1 cellular context compared by ENCODE assay signal in the genomic region with DNA sequence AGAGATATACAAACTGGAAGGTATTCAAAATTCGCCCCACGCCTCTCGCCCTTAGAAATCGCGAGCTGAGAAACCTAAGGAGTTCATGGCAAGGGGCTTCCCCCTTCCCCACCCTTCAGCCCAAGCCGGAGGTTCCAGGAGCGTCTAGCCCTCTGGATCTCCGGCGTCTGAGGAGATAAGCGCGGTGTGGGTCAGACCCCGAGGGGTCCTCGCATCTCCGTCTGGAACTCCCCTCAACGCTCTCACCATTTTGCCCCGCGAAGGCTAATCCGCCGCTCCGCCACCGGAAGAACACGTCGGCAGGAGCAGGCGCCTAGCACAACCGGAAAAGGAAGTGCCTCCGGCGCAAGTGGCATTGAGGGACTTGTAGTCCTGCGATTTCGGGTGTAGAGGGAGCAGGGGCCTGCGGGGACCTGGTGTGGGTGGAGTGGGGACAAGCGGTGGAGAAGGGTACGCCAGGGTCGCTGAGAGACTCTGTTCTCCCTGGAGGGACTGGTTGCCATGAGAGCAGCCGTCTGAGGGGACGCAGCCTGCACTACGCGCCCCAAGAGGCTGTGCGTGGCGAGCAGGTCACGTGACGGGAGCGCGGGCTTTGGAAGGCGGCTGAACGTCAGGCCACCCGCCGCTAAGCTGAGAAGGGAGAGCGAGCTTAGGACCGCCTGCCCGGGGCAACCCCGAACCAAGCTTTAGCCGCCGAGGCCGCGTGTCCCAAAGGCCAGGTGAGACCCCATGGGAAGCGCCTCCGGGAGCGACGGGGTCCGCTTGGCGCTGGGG.
TF ChIP-seq lines count a peak whose summit lies in the region.

A gene with protein sequence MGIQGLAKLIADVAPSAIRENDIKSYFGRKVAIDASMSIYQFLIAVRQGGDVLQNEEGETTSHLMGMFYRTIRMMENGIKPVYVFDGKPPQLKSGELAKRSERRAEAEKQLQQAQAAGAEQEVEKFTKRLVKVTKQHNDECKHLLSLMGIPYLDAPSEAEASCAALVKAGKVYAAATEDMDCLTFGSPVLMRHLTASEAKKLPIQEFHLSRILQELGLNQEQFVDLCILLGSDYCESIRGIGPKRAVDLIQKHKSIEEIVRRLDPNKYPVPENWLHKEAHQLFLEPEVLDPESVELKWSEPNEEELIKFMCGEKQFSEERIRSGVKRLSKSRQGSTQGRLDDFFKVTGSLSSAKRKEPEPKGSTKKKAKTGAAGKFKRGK (plus strand): TSS at position 602 of the 774 bp plus-strand sequence. CDS start 2,451 bp downstream, outside the sequence.
A gene (minus strand): TSS at position 290 of the 774 bp plus-strand sequence. CDS start 41 bp downstream, at position 249.

TF ChIP-seq in HepG2, 621 proteins besides CTCF, POLR2A, EP300 and RAD21 (continued from another document and continues in another):
- TF ChIP-seq, protein P1, sequence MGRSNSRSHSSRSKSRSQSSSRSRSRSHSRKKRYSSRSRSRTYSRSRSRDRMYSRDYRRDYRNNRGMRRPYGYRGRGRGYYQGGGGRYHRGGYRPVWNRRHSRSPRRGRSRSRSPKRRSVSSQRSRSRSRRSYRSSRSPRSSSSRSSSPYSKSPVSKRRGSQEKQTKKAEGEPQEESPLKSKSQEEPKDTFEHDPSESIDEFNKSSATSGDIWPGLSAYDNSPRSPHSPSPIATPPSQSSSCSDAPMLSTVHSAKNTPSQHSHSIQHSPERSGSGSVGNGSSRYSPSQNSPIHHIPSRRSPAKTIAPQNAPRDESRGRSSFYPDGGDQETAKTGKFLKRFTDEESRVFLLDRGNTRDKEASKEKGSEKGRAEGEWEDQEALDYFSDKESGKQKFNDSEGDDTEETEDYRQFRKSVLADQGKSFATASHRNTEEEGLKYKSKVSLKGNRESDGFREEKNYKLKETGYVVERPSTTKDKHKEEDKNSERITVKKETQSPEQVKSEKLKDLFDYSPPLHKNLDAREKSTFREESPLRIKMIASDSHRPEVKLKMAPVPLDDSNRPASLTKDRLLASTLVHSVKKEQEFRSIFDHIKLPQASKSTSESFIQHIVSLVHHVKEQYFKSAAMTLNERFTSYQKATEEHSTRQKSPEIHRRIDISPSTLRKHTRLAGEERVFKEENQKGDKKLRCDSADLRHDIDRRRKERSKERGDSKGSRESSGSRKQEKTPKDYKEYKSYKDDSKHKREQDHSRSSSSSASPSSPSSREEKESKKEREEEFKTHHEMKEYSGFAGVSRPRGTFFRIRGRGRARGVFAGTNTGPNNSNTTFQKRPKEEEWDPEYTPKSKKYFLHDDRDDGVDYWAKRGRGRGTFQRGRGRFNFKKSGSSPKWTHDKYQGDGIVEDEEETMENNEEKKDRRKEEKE (IDR thresholded peaks at IDR 0.05), result no peak
- TF ChIP-seq, protein P2, sequence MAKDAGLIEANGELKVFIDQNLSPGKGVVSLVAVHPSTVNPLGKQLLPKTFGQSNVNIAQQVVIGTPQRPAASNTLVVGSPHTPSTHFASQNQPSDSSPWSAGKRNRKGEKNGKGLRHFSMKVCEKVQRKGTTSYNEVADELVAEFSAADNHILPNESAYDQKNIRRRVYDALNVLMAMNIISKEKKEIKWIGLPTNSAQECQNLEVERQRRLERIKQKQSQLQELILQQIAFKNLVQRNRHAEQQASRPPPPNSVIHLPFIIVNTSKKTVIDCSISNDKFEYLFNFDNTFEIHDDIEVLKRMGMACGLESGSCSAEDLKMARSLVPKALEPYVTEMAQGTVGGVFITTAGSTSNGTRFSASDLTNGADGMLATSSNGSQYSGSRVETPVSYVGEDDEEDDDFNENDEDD (CRISPR knock-in tag; IDR thresholded peaks at IDR 0.05; ENCODE audit: borderline replicate concordance), result peak; percentile 99
- TF ChIP-seq TBX3 (IDR thresholded peaks at IDR 0.05; ENCODE audit: borderline replicate concordance) (peak; percentile 32), KDM1A (CRISPR knock-in tag; IDR thresholded peaks at IDR 0.05) (no peak), ZFP62 (CRISPR knock-in tag; IDR thresholded peaks at IDR 0.05) (peak; percentile 22; the same call in 1 of the 2 replicates), ELF1 (CRISPR knock-in tag; IDR thresholded peaks at IDR 0.05) (peak; percentile 97), GTF3A (CRISPR knock-in tag; conservative IDR thresholded peaks at IDR 0.05) (0 out of 2 replicates have a peak, but pooled peaks have one; percentile 48), MED13 (CRISPR knock-in tag; IDR thresholded peaks at IDR 0.05) (peak; percentile 53; the same call in 1 of the 2 replicates), NCOA2 (CRISPR knock-in tag; IDR thresholded peaks at IDR 0.05) (peak; percentile 40), ZNF720 (CRISPR knock-in tag; IDR thresholded peaks at IDR 0.05) (no peak), ZFP36L2 (CRISPR knock-in tag; IDR thresholded peaks at IDR 0.05) (no peak; the same call in 1 of the 2 replicates), KAT7 (CRISPR knock-in tag; IDR thresholded peaks at IDR 0.05; ENCODE audit: borderline replicate concordance) (peak; percentile 58), ZNF205 (CRISPR knock-in tag; IDR thresholded peaks at IDR 0.05) (peak; percentile 41; the same call in 1 of the 2 replicates), TCF12 (IDR thresholded peaks at IDR 0.05) (no peak), TCF12 (CRISPR knock-in tag; IDR thresholded peaks at IDR 0.05) (0 out of 2 replicates have a peak, but pooled peaks have one; percentile 71), KLF9 (CRISPR knock-in tag; IDR thresholded peaks at IDR 0.05; ENCODE audit: low read depth) (0 out of 2 replicates have a peak, but pooled peaks have one; percentile 40), FIP1L1 (IDR thresholded peaks at IDR 0.05; ENCODE audit: borderline replicate concordance, insufficient read depth, low read depth, low read length) (0 out of 2 replicates have a peak, but pooled peaks have one; percentile 72), ZNF207 (IDR thresholded peaks at IDR 0.05; ENCODE audit: borderline replicate concordance) (peak; percentile 71; the same call in 1 of the 2 replicates), THAP11 (CRISPR knock-in tag; IDR thresholded peaks at IDR 0.05) (peak; percentile 99), RAD51 (IDR thresholded peaks at IDR 0.05; ENCODE audit: borderline replicate concordance) (peak; percentile 98), MXD4 (CRISPR knock-in tag; IDR thresholded peaks at IDR 0.05) (peak; percentile 89; the same call in 1 of the 2 replicates), ZSCAN25 (CRISPR knock-in tag; IDR thresholded peaks at IDR 0.05) (0 out of 2 replicates have a peak, but pooled peaks have one; percentile 17), BRD4 (CRISPR knock-in tag; IDR thresholded peaks at IDR 0.05) (peak; percentile 87; the same call in 1 of the 2 replicates), SMYD3 (CRISPR knock-in tag; IDR thresholded peaks at IDR 0.05) (peak; percentile 51; the same call in 1 of the 2 replicates), ZNF781 (CRISPR knock-in tag; IDR thresholded peaks at IDR 0.05; ENCODE audit: borderline replicate concordance, not compliant biosample characterization) (peak; percentile 39), KDM5A (IDR thresholded peaks at IDR 0.05; ENCODE audit: borderline replicate concordance, low read length) (peak; percentile 69)
- TF ChIP-seq, protein P3, sequence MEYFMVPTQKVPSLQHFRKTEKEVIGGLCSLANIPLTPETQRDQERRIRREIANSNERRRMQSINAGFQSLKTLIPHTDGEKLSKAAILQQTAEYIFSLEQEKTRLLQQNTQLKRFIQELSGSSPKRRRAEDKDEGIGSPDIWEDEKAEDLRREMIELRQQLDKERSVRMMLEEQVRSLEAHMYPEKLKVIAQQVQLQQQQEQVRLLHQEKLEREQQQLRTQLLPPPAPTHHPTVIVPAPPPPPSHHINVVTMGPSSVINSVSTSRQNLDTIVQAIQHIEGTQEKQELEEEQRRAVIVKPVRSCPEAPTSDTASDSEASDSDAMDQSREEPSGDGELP (IDR thresholded peaks at IDR 0.05; ENCODE audit: borderline replicate concordance, low read depth), result 0 out of 2 replicates have a peak, but pooled peaks have one; percentile 33
- TF ChIP-seq, protein P4, sequence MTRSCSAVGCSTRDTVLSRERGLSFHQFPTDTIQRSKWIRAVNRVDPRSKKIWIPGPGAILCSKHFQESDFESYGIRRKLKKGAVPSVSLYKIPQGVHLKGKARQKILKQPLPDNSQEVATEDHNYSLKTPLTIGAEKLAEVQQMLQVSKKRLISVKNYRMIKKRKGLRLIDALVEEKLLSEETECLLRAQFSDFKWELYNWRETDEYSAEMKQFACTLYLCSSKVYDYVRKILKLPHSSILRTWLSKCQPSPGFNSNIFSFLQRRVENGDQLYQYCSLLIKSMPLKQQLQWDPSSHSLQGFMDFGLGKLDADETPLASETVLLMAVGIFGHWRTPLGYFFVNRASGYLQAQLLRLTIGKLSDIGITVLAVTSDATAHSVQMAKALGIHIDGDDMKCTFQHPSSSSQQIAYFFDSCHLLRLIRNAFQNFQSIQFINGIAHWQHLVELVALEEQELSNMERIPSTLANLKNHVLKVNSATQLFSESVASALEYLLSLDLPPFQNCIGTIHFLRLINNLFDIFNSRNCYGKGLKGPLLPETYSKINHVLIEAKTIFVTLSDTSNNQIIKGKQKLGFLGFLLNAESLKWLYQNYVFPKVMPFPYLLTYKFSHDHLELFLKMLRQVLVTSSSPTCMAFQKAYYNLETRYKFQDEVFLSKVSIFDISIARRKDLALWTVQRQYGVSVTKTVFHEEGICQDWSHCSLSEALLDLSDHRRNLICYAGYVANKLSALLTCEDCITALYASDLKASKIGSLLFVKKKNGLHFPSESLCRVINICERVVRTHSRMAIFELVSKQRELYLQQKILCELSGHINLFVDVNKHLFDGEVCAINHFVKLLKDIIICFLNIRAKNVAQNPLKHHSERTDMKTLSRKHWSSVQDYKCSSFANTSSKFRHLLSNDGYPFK (CRISPR knock-in tag; IDR thresholded peaks at IDR 0.05; ENCODE audit: borderline replicate concordance), result peak; percentile 66
- TF ChIP-seq, protein P5, sequence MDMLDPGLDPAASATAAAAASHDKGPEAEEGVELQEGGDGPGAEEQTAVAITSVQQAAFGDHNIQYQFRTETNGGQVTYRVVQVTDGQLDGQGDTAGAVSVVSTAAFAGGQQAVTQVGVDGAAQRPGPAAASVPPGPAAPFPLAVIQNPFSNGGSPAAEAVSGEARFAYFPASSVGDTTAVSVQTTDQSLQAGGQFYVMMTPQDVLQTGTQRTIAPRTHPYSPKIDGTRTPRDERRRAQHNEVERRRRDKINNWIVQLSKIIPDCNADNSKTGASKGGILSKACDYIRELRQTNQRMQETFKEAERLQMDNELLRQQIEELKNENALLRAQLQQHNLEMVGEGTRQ (IDR thresholded peaks at IDR 0.05; ENCODE audit: low read depth, low read length), result peak; percentile 94
- TF ChIP-seq, protein P5 (CRISPR knock-in tag; IDR thresholded peaks at IDR 0.05; ENCODE audit: borderline replicate concordance), result peak; percentile 99; the same call in 1 of the 2 replicates
- TF ChIP-seq, protein P6, sequence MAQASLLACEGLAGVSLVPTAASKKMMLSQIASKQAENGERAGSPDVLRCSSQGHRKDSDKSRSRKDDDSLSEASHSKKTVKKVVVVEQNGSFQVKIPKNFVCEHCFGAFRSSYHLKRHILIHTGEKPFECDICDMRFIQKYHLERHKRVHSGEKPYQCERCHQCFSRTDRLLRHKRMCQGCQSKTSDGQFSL (CRISPR knock-in tag; IDR thresholded peaks at IDR 0.05), result no peak
- TF ChIP-seq, protein P7, sequence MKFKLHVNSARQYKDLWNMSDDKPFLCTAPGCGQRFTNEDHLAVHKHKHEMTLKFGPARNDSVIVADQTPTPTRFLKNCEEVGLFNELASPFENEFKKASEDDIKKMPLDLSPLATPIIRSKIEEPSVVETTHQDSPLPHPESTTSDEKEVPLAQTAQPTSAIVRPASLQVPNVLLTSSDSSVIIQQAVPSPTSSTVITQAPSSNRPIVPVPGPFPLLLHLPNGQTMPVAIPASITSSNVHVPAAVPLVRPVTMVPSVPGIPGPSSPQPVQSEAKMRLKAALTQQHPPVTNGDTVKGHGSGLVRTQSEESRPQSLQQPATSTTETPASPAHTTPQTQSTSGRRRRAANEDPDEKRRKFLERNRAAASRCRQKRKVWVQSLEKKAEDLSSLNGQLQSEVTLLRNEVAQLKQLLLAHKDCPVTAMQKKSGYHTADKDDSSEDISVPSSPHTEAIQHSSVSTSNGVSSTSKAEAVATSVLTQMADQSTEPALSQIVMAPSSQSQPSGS (CRISPR knock-in tag; IDR thresholded peaks at IDR 0.05), result peak; percentile 13; the same call in 1 of the 2 replicates
- TF ChIP-seq, protein P8, sequence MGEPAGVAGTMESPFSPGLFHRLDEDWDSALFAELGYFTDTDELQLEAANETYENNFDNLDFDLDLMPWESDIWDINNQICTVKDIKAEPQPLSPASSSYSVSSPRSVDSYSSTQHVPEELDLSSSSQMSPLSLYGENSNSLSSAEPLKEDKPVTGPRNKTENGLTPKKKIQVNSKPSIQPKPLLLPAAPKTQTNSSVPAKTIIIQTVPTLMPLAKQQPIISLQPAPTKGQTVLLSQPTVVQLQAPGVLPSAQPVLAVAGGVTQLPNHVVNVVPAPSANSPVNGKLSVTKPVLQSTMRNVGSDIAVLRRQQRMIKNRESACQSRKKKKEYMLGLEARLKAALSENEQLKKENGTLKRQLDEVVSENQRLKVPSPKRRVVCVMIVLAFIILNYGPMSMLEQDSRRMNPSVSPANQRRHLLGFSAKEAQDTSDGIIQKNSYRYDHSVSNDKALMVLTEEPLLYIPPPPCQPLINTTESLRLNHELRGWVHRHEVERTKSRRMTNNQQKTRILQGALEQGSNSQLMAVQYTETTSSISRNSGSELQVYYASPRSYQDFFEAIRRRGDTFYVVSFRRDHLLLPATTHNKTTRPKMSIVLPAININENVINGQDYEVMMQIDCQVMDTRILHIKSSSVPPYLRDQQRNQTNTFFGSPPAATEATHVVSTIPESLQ (CRISPR knock-in tag; conservative IDR thresholded peaks at IDR 0.05), result 0 out of 2 replicates have a peak, but pooled peaks have one; percentile 40
- TF ChIP-seq, protein P9, sequence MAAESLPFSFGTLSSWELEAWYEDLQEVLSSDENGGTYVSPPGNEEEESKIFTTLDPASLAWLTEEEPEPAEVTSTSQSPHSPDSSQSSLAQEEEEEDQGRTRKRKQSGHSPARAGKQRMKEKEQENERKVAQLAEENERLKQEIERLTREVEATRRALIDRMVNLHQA (CRISPR knock-in tag; IDR thresholded peaks at IDR 0.05), result no peak
- TF ChIP-seq, protein P10, sequence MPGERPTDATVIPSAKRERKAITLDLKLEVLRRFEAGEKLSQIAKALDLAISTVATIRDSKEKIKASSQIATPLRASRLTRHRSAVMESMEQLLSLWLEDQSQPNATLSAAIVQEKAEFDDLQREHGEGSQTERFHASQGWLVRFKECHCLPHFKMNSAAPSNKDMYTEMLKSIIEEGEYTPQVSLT (CRISPR knock-in tag; IDR thresholded peaks at IDR 0.05; ENCODE audit: borderline replicate concordance, low read depth), result no peak
